ENCODE assay signal across 8 cellular contexts in genomic region chr14:94093418-94093817, GRCh38. TPM values are rescaled to one million over a fixed set of nuclear protein-coding genes. Genes with fewer than 3 reads are reported as not detected.
"Had no signal": no experiment of that assay in that cellular context is flagged by ENCODE, and none has a peak within 500 bp of the region (broad histone marks: within the 10 kb centered on the region; RNA-seq: fewer than 3 reads in every experiment).

No MANE protein-coding gene starts in this region.

- H2AFZ ChIP-seq: GM23248 had no signal

- ATAC-seq: HCT116 had no signal

- H3K27ac Mint-ChIP-seq: HFFc6, IgD-negative memory B cell had no signal

- H3K4me1 ChIP-seq: HAP-1 had no signal

- DNase-seq: GM23248, GOT3, H7, HFFc6, KBM-7 had no signal

- H3K9ac ChIP-seq: GM23248 had no signal

- H3K9me3 ChIP-seq: HAP-1 had no signal

- H3K27me3 Mint-ChIP-seq: IgD-negative memory B cell had no signal

- H3K4me3 ChIP-seq: GM23248, HAP-1 had no signal

- H3K4me1 Mint-ChIP-seq: IgD-negative memory B cell had no signal

- H3K4me3 Mint-ChIP-seq: HFFc6, IgD-negative memory B cell had no signal

- H3K9me3 Mint-ChIP-seq: HFFc6, IgD-negative memory B cell had no signal

- H3K27ac ChIP-seq: GM23248 had no signal

RNA-seq across cellular contexts. Expression of gene IFI27, which starts 17.1 kb away (rescaled TPM):
- total RNA-seq: GM23248 had no signal
- polyA plus RNA-seq: GM23248, IgD-negative memory B cell had no signal
